In genomic region chr11:100741866-100742625, GRCh38 we compare ENCODE assay signal across 1 cellular context.
TF ChIP-seq lines count a peak whose summit lies in the region.

No MANE protein-coding gene starts in this region.

TF ChIP-seq in GM12878, 131 proteins besides CTCF, POLR2A, EP300 and RAD21 (continued from another document):
- TF ChIP-seq, protein P1, sequence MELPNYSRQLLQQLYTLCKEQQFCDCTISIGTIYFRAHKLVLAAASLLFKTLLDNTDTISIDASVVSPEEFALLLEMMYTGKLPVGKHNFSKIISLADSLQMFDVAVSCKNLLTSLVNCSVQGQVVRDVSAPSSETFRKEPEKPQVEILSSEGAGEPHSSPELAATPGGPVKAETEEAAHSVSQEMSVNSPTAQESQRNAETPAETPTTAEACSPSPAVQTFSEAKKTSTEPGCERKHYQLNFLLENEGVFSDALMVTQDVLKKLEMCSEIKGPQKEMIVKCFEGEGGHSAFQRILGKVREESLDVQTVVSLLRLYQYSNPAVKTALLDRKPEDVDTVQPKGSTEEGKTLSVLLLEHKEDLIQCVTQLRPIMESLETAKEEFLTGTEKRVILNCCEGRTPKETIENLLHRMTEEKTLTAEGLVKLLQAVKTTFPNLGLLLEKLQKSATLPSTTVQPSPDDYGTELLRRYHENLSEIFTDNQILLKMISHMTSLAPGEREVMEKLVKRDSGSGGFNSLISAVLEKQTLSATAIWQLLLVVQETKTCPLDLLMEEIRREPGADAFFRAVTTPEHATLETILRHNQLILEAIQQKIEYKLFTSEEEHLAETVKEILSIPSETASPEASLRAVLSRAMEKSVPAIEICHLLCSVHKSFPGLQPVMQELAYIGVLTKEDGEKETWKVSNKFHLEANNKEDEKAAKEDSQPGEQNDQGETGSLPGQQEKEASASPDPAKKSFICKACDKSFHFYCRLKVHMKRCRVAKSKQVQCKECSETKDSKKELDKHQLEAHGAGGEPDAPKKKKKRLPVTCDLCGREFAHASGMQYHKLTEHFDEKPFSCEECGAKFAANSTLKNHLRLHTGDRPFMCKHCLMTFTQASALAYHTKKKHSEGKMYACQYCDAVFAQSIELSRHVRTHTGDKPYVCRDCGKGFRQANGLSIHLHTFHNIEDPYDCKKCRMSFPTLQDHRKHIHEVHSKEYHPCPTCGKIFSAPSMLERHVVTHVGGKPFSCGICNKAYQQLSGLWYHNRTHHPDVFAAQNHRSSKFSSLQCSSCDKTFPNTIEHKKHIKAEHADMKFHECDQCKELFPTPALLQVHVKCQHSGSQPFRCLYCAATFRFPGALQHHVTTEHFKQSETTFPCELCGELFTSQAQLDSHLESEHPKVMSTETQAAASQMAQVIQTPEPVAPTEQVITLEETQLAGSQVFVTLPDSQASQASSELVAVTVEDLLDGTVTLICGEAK (IDR thresholded peaks at IDR 0.05; ENCODE audit: borderline replicate concordance): no peak
- no peak for TF ChIP-seq HDAC2 (IDR thresholded peaks at IDR 0.05)
- no peak for TF ChIP-seq BRCA1 (IDR thresholded peaks at IDR 0.05; ENCODE audit: low read depth, low read length)
TF ChIP-seq in GM12878: peak in this region for 0.
